17 cellular contexts compared by ENCODE assay signal in genomic region chr15:68312701-68313204, GRCh38. TPM values are rescaled to one million over a fixed set of nuclear protein-coding genes. Genes with fewer than 3 reads are reported as not detected.
DNase-seq lines count a peak whose midpoint lies in the region; ATAC-seq and TF ChIP-seq lines count a peak whose summit lies in the region.
"Had no signal": no experiment of that assay in that cellular context is flagged by ENCODE, and none has a peak within 500 bp of the region (broad histone marks: within the 10 kb centered on the region; RNA-seq: fewer than 3 reads in every experiment).

No MANE protein-coding gene starts in this region.

- H3K36me3 Mint-ChIP-seq in activated T-cell treated with anti-CD3 and anti-CD28 coated beads, Interleukin-2, amount 50 U/mL, for 24 hours (ENCODE audit: low read depth), result no peaks in the 10 kb centered on the region
- no peaks in the 10 kb centered on the region for H3K36me3 Mint-ChIP-seq in activated T-cell treated with anti-CD3 and anti-CD28 coated beads, Interleukin-2, amount 50 U/mL, for 72 hours (ENCODE audit: insufficient read depth in 2 of 2)

- WGBS in testis, 2 donors, result 80 to 90% methylated on average over 12 to 18 of the region's 18 CpGs

- H3K27ac Mint-ChIP-seq in activated T-cell treated with anti-CD3 and anti-CD28 coated beads, Interleukin-2, amount 50 U/mL, for 24 hours, result no peak overlapping the region
- no peak overlapping the region for H3K27ac Mint-ChIP-seq in activated T-cell treated with anti-CD3 and anti-CD28 coated beads, Interleukin-2, amount 50 U/mL, for 72 hours

- ATAC-seq in activated T-cell treated with anti-CD3 and anti-CD28 coated beads, Interleukin-2, amount 50 U/mL, for 72 hours (replicated peaks in 1 of 2), result no peak
- ATAC-seq in foreskin keratinocyte, result peak; percentile 64
- ATAC-seq: body of pancreas, left lung had no signal

- H3K4me1 ChIP-seq in foreskin keratinocyte, result no peaks in the 10 kb centered on the region
- H3K4me1 ChIP-seq in testis, result peaks cover 8% of the 10 kb centered on the region
- H3K4me1 ChIP-seq: left lung had no signal

- no peaks in the 10 kb centered on the region for H3K27me3 Mint-ChIP-seq in activated T-cell treated with anti-CD3 and anti-CD28 coated beads, Interleukin-2, amount 50 U/mL, for 24 hours
- H3K27me3 Mint-ChIP-seq in activated T-cell treated with anti-CD3 and anti-CD28 coated beads, Interleukin-2, amount 50 U/mL, for 72 hours (ENCODE audit: low read depth), result no peaks in the 10 kb centered on the region

- H3K4me1 Mint-ChIP-seq in activated T-cell treated with anti-CD3 and anti-CD28 coated beads, Interleukin-2, amount 50 U/mL, for 24 hours (ENCODE audit: low read depth), result no peaks in the 10 kb centered on the region
- H3K4me1 Mint-ChIP-seq in activated T-cell treated with anti-CD3 and anti-CD28 coated beads, Interleukin-2, amount 50 U/mL, for 72 hours (ENCODE audit: low read depth), result no peaks in the 10 kb centered on the region

- H3K9me3 ChIP-seq in testis, result no peaks in the 10 kb centered on the region
- H3K9me3 ChIP-seq: body of pancreas, left lung had no signal

- H3K36me3 ChIP-seq in testis (ENCODE audit: low read depth, missing control alignments), result no peaks in the 10 kb centered on the region
- H3K36me3 ChIP-seq: left lung had no signal

- no peak overlapping the region for H3K4me3 Mint-ChIP-seq in activated T-cell treated with anti-CD3 and anti-CD28 coated beads, Interleukin-2, amount 50 U/mL, for 24 hours
- no peak overlapping the region for H3K4me3 Mint-ChIP-seq in activated T-cell treated with anti-CD3 and anti-CD28 coated beads, Interleukin-2, amount 50 U/mL, for 72 hours
- H3K4me3 Mint-ChIP-seq: nephron had no signal

- H3K27me3 ChIP-seq in foreskin keratinocyte (peaks cover 19% of the 10 kb centered on the region), testis (no peaks in the 10 kb centered on the region)
- H3K27me3 ChIP-seq: body of pancreas, left lung had no signal

- no peak overlapping the region for H3K4me3 ChIP-seq in testis
- H3K4me3 ChIP-seq: body of pancreas, left lung had no signal

- intact Hi-C loops in testis (cut with DNase I; ENCODE audit: low total_unique reads), result loop anchor here (10.0 kb wide), 1 partner anchor 832 kb away; no protein-coding TSS in a partner anchor

- H3K9me3 Mint-ChIP-seq in activated T-cell treated with anti-CD3 and anti-CD28 coated beads, Interleukin-2, amount 50 U/mL, for 24 hours, result no peaks in the 10 kb centered on the region
- H3K9me3 Mint-ChIP-seq in activated T-cell treated with anti-CD3 and anti-CD28 coated beads, Interleukin-2, amount 50 U/mL, for 72 hours, result no peaks in the 10 kb centered on the region
- H3K9me3 Mint-ChIP-seq: nephron had no signal

- TF ChIP-seq CTCF in foreskin keratinocyte (conservative IDR thresholded peaks at IDR 0.05) (no peak), testis (IDR thresholded peaks at IDR 0.05) (no peak)

- DNase-seq in activated T-cell treated with anti-CD3 and anti-CD28 coated beads, Interleukin-2, amount 50 U/mL, for 24 hours, result peak; percentile 26
- no peak for DNase-seq in activated T-cell treated with anti-CD3 and anti-CD28 coated beads, Interleukin-2, amount 50 U/mL, for 72 hours
- DNase-seq in activated CD8-positive, alpha-beta memory T cell treated with anti-CD3 and anti-CD28 coated beads, Interleukin-2, amount 50 U/mL, for 48 hours, result peak; percentile 28
- DNase-seq in foreskin keratinocyte (peak in 1 of 2 donors; percentile 36), testis (peak; percentile 15), GM19240 (ENCODE audit: insufficient read length, low spot score) (no peak), SKM-1 treated with dmso at 0.1 percent for 144 hours (lab: John Stamatoyannopoulos, UW; ENCODE audit: unreplicated experiment) (no peak), OCI-M2 (lab: John Stamatoyannopoulos, UW; ENCODE audit: unreplicated experiment) (no peak)
- DNase-seq: activated T-cell treated with anti-CD3 and anti-CD28 coated beads for 4 hours, Karpas-422, NCI-H2029, NCI-H774, SHP77, small intestine had no signal

- TF ChIP-seq POLR2A in testis (IDR thresholded peaks at IDR 0.05), result no peak

- H3K27ac ChIP-seq in foreskin keratinocyte (no peak overlapping the region), testis (no peak overlapping the region)
- H3K27ac ChIP-seq: body of pancreas, left lung had no signal

RNA-seq across cellular contexts. Expression of gene FEM1B, which starts 35.2 kb away (rescaled TPM):
- 10 to 100 TPM; 51.3 to 54.6 TPM for total RNA-seq in activated T-cell treated with anti-CD3 and anti-CD28 coated beads, Interleukin-2, amount 50 U/mL, for 72 hours
- 42.6 and 44.5 TPM in 2 replicates for total RNA-seq in foreskin keratinocyte
- 7.9 and 9.0 TPM in 2 replicates for polyA plus RNA-seq in foreskin keratinocyte
- 10 to 100 TPM; 65.8 to 86.3 TPM for total RNA-seq in testis
- polyA plus RNA-seq in testis (ENCODE audit: insufficient read depth, low read depth, low replicate concordance), result 122 TPM

Comparison
In these comparisons a context has a peak if more than half of its experiments do, and no peak if none do; other contexts are left out.
1. DNase-seq: peak in activated T-cell treated with anti-CD3 and anti-CD28 coated beads, Interleukin-2, amount 50 U/mL, for 24 hours (single experiment), activated CD8-positive, alpha-beta memory T cell treated with anti-CD3 and anti-CD28 coated beads, Interleukin-2, amount 50 U/mL, for 48 hours (single experiment) and testis (single experiment); none in activated T-cell treated with anti-CD3 and anti-CD28 coated beads, Interleukin-2, amount 50 U/mL, for 72 hours (0 of 2), GM19240 (single experiment), SKM-1 treated with dmso at 0.1 percent for 144 hours (single experiment) and OCI-M2 (single experiment).